In the genomic region with DNA sequence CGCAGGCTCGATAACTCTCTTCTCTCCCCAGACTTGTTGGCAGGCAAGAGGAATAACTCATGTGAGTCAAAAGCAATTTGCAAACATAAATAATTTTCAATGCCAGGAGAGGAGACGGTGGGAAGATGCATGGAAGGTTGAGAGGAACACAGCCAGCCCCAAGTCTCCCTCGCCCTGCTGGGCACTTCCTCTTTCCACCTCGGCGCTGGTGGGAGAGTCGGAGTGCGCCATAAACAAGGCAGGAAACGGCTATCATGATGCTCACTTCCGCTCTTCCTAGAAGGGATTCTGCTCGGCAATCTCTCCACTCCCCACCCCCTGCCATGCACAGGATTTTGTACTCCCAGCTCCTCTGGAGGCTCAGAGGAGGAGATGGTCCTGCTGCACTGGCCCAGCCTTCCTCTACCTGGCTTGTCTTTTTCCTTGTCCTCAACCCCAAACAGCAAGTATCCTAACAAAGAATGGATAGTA, we compare ENCODE assay signal across 1 cellular context.
TF ChIP-seq lines count a peak whose summit lies in the region.

No MANE protein-coding gene starts in this region.

TF ChIP-seq in K562, 482 proteins besides CTCF, POLR2A, EP300 and RAD21 (continued from another document and continues in another):
- TF ChIP-seq, protein P1, sequence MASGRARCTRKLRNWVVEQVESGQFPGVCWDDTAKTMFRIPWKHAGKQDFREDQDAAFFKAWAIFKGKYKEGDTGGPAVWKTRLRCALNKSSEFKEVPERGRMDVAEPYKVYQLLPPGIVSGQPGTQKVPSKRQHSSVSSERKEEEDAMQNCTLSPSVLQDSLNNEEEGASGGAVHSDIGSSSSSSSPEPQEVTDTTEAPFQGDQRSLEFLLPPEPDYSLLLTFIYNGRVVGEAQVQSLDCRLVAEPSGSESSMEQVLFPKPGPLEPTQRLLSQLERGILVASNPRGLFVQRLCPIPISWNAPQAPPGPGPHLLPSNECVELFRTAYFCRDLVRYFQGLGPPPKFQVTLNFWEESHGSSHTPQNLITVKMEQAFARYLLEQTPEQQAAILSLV (tag; IDR thresholded peaks at IDR 0.05), result no peak
- TF ChIP-seq ZNF75A (CRISPR knock-in tag; IDR thresholded peaks at IDR 0.05) (peak; percentile 78; the same call in 1 of the 2 replicates), STAT5A (IDR thresholded peaks at IDR 0.05; ENCODE audit: borderline replicate concordance, low read length) (peak; percentile 68), ETV6 (IDR thresholded peaks at IDR 0.05; ENCODE audit: borderline replicate concordance in 1 of 2, low read depth in 2 of 2, low read length in 1 of 2) (peak; percentile 93 to 98), ETV6 (CRISPR knock-in tag; IDR thresholded peaks at IDR 0.05; ENCODE audit: borderline replicate concordance) (no peak), L3MBTL2 (IDR thresholded peaks at IDR 0.05) (peak; percentile 78), SRF (CRISPR knock-in tag; IDR thresholded peaks at IDR 0.05) (peak in 1 of 2 experiments; percentile 37; a peak in 1 of 4 replicates), KDM5B (IDR thresholded peaks at IDR 0.05; ENCODE audit: insufficient replicate concordance, low read depth, low read length) (peak; percentile 84), NFRKB (IDR thresholded peaks at IDR 0.05; ENCODE audit: low read depth) (peak; percentile 91), ZNF589 (CRISPR knock-in tag; IDR thresholded peaks at IDR 0.05; ENCODE audit: low read depth) (peak; percentile 70; the same call in 1 of the 2 replicates), TOE1 (IDR thresholded peaks at IDR 0.05; ENCODE audit: borderline replicate concordance) (peak; percentile 50; the same call in 1 of the 2 replicates), TOE1 (CRISPR knock-in tag; IDR thresholded peaks at IDR 0.05; ENCODE audit: borderline replicate concordance, low read depth) (no peak), RB1 (IDR thresholded peaks at IDR 0.05; ENCODE audit: low read depth) (0 out of 2 replicates have a peak, but pooled peaks have one; percentile 16), HDAC1 (IDR thresholded peaks at IDR 0.05) (peak in 1 of 2 experiments; percentile 66; a peak in 1 of 4 replicates), ZNF445 (CRISPR knock-in tag; IDR thresholded peaks at IDR 0.05; ENCODE audit: low read depth) (no peak), RFX7 (CRISPR knock-in tag; IDR thresholded peaks at IDR 0.05) (0 out of 2 replicates have a peak, but pooled peaks have one; percentile 67), TAF1 (IDR thresholded peaks at IDR 0.05; ENCODE audit: control insufficient read depth, extremely low read depth, insufficient read depth, low read length, severe bottlenecking) (peak; percentile 77), SPI1 (IDR thresholded peaks at IDR 0.05; ENCODE audit: borderline replicate concordance, low read depth, low read length) (peak; percentile 100), RCOR1 (IDR thresholded peaks at IDR 0.05; ENCODE audit: borderline replicate concordance in 1 of 2, low read depth in 2 of 2, low read length in 2 of 2) (peak; percentile 37 to 88; a peak in 3 of 4 replicates), SOX6 (IDR thresholded peaks at IDR 0.05) (0 out of 2 replicates have a peak, but pooled peaks have one; percentile 42), PHF8 (IDR thresholded peaks at IDR 0.05; ENCODE audit: borderline replicate concordance, low read length) (peak; percentile 75; the same call in 1 of the 2 replicates), SMARCA4 (IDR thresholded peaks at IDR 0.05) (peak; percentile 68), HNRNPL (IDR thresholded peaks at IDR 0.05; ENCODE audit: low read depth, low read length) (no peak), BRD9 (IDR thresholded peaks at IDR 0.05; ENCODE audit: low read depth, partially characterized antibody) (peak; percentile 25), NFIC (IDR thresholded peaks at IDR 0.05) (peak; percentile 51; the same call in 1 of the 2 replicates), EP400 (IDR thresholded peaks at IDR 0.05) (peak; percentile 73), NELFE (IDR thresholded peaks at IDR 0.05; ENCODE audit: insufficient read depth, insufficient read length) (no peak), LARP7 (IDR thresholded peaks at IDR 0.05) (no peak), LCOR (CRISPR knock-in tag; IDR thresholded peaks at IDR 0.05) (peak; percentile 44; the same call in 1 of the 2 replicates), NRF1 (conservative IDR thresholded peaks at IDR 0.05 in 1 of 2, IDR thresholded peaks at IDR 0.05 in 1 of 2) (peak; percentile 53 to 61), KLF6 (CRISPR knock-in tag; IDR thresholded peaks at IDR 0.05; ENCODE audit: borderline replicate concordance) (peak; percentile 26; the same call in 1 of the 2 replicates), BDP1 (IDR thresholded peaks at IDR 0.05; ENCODE audit: insufficient read depth, insufficient read length) (no peak), ZZZ3 (IDR thresholded peaks at IDR 0.05) (no peak), KDM4B (IDR thresholded peaks at IDR 0.05; ENCODE audit: borderline replicate concordance in 2 of 2, low read depth in 1 of 2) (peak in 1 of 2 experiments; percentile 80; a peak in 1 of 4 replicates)
- TF ChIP-seq, protein P2, sequence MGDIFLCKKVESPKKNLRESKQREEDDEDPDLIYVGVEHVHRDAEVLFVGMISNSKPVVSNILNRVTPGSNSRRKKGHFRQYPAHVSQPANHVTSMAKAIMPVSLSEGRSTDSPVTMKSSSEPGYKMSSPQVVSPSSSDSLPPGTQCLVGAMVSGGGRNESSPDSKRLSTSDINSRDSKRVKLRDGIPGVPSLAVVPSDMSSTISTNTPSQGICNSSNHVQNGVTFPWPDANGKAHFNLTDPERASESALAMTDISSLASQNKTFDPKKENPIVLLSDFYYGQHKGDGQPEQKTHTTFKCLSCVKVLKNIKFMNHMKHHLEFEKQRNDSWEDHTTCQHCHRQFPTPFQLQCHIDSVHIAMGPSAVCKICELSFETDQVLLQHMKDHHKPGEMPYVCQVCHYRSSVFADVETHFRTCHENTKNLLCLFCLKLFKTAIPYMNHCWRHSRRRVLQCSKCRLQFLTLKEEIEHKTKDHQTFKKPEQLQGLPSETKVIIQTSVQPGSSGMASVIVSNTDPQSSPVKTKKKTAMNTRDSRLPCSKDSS (IDR thresholded peaks at IDR 0.05; ENCODE audit: low read depth, partially characterized antibody), result no peak
- TF ChIP-seq, protein P3, sequence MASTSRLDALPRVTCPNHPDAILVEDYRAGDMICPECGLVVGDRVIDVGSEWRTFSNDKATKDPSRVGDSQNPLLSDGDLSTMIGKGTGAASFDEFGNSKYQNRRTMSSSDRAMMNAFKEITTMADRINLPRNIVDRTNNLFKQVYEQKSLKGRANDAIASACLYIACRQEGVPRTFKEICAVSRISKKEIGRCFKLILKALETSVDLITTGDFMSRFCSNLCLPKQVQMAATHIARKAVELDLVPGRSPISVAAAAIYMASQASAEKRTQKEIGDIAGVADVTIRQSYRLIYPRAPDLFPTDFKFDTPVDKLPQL (IDR thresholded peaks at IDR 0.05; ENCODE audit: extremely low read depth, insufficient read length), result peak; percentile 9
- TF ChIP-seq, protein P4, sequence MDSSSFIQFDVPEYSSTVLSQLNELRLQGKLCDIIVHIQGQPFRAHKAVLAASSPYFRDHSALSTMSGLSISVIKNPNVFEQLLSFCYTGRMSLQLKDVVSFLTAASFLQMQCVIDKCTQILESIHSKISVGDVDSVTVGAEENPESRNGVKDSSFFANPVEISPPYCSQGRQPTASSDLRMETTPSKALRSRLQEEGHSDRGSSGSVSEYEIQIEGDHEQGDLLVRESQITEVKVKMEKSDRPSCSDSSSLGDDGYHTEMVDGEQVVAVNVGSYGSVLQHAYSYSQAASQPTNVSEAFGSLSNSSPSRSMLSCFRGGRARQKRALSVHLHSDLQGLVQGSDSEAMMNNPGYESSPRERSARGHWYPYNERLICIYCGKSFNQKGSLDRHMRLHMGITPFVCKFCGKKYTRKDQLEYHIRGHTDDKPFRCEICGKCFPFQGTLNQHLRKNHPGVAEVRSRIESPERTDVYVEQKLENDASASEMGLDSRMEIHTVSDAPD (CRISPR knock-in tag; IDR thresholded peaks at IDR 0.05), result no peak
- TF ChIP-seq, protein P5, sequence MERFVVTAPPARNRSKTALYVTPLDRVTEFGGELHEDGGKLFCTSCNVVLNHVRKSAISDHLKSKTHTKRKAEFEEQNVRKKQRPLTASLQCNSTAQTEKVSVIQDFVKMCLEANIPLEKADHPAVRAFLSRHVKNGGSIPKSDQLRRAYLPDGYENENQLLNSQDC (CRISPR knock-in tag; IDR thresholded peaks at IDR 0.05), result peak; percentile 59; the same call in 1 of the 2 replicates
- TF ChIP-seq, protein P6, sequence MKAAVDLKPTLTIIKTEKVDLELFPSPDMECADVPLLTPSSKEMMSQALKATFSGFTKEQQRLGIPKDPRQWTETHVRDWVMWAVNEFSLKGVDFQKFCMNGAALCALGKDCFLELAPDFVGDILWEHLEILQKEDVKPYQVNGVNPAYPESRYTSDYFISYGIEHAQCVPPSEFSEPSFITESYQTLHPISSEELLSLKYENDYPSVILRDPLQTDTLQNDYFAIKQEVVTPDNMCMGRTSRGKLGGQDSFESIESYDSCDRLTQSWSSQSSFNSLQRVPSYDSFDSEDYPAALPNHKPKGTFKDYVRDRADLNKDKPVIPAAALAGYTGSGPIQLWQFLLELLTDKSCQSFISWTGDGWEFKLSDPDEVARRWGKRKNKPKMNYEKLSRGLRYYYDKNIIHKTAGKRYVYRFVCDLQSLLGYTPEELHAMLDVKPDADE (conservative IDR thresholded peaks at IDR 0.05; ENCODE audit: control insufficient read depth, low read depth, low read length), result peak; percentile 81
- TF ChIP-seq, protein P7, sequence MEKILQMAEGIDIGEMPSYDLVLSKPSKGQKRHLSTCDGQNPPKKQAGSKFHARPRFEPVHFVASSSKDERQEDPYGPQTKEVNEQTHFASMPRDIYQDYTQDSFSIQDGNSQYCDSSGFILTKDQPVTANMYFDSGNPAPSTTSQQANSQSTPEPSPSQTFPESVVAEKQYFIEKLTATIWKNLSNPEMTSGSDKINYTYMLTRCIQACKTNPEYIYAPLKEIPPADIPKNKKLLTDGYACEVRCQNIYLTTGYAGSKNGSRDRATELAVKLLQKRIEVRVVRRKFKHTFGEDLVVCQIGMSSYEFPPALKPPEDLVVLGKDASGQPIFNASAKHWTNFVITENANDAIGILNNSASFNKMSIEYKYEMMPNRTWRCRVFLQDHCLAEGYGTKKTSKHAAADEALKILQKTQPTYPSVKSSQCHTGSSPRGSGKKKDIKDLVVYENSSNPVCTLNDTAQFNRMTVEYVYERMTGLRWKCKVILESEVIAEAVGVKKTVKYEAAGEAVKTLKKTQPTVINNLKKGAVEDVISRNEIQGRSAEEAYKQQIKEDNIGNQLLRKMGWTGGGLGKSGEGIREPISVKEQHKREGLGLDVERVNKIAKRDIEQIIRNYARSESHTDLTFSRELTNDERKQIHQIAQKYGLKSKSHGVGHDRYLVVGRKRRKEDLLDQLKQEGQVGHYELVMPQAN (IDR thresholded peaks at IDR 0.05; ENCODE audit: borderline replicate concordance), result no peak
- TF ChIP-seq, protein P8, sequence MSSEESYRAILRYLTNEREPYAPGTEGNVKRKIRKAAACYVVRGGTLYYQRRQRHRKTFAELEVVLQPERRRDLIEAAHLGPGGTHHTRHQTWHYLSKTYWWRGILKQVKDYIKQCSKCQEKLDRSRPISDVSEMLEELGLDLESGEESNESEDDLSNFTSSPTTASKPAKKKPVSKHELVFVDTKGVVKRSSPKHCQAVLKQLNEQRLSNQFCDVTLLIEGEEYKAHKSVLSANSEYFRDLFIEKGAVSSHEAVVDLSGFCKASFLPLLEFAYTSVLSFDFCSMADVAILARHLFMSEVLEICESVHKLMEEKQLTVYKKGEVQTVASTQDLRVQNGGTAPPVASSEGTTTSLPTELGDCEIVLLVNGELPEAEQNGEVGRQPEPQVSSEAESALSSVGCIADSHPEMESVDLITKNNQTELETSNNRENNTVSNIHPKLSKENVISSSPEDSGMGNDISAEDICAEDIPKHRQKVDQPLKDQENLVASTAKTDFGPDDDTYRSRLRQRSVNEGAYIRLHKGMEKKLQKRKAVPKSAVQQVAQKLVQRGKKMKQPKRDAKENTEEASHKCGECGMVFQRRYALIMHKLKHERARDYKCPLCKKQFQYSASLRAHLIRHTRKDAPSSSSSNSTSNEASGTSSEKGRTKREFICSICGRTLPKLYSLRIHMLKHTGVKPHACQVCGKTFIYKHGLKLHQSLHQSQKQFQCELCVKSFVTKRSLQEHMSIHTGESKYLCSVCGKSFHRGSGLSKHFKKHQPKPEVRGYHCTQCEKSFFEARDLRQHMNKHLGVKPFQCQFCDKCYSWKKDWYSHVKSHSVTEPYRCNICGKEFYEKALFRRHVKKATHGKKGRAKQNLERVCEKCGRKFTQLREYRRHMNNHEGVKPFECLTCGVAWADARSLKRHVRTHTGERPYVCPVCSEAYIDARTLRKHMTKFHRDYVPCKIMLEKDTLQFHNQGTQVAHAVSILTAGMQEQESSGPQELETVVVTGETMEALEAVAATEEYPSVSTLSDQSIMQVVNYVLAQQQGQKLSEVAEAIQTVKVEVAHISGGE (CRISPR knock-in tag; IDR thresholded peaks at IDR 0.05), result peak in 2 of 3 experiments; percentile 4 to 87; a peak in 3 of 6 replicates
- TF ChIP-seq, protein P9, sequence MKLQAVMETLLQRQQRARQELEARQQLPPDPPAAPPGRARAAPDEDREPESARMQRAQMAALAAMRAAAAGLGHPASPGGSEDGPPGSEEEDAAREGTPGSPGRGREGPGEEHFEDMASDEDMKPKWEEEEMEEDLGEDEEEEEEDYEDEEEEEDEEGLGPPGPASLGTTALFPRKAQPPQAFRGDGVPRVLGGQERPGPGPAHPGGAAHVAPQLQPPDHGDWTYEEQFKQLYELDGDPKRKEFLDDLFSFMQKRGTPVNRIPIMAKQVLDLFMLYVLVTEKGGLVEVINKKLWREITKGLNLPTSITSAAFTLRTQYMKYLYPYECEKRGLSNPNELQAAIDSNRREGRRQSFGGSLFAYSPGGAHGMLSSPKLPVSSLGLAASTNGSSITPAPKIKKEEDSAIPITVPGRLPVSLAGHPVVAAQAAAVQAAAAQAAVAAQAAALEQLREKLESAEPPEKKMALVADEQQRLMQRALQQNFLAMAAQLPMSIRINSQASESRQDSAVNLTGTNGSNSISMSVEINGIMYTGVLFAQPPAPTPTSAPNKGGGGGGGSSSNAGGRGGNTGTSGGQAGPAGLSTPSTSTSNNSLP (IDR thresholded peaks at IDR 0.05; ENCODE audit: borderline replicate concordance, low read depth, low read length), result 0 out of 2 replicates have a peak, but pooled peaks have one; percentile 30
